9 cellular contexts compared by ENCODE assay signal in genomic region chr3:48157950-48158376, GRCh38. TPM values are rescaled to one million over a fixed set of nuclear protein-coding genes. Genes with fewer than 3 reads are reported as not detected.
DNase-seq lines count a peak whose midpoint lies in the region; ATAC-seq, FAIRE-seq and TF ChIP-seq lines count a peak whose summit lies in the region.
"Had no signal": no experiment of that assay in that cellular context is flagged by ENCODE, and none has a peak within 500 bp of the region (broad histone marks: within the 10 kb centered on the region; RNA-seq: fewer than 3 reads in every experiment).

No MANE protein-coding gene starts in this region.

- no peaks in the 10 kb centered on the region for H3K9me3 Mint-ChIP-seq in astrocyte (ENCODE audit: unreplicated experiment)
- H3K9me3 Mint-ChIP-seq: central memory CD8-positive, alpha-beta T cell had no signal

- intact Hi-C loops in spleen (cut with DNase I; ENCODE audit: low total_unique reads) = loop anchor here (10.0 kb wide), 1 partner anchor 153 kb away; no protein-coding TSS in a partner anchor

- H3K27ac ChIP-seq in astrocyte (ENCODE audit: low read depth, low read length) (no peak overlapping the region), spleen (no peak overlapping the region)

- peaks cover 6% of the 10 kb centered on the region for H3K4me1 Mint-ChIP-seq in astrocyte (ENCODE audit: low read depth, unreplicated experiment)
- H3K4me1 Mint-ChIP-seq: central memory CD8-positive, alpha-beta T cell had no signal

- no peak overlapping the region for H3K4me3 Mint-ChIP-seq in astrocyte (ENCODE audit: unreplicated experiment)
- H3K4me3 Mint-ChIP-seq: central memory CD8-positive, alpha-beta T cell had no signal

- TF ChIP-seq CTCF in astrocyte (IDR thresholded peaks at IDR 0.05; ENCODE audit: insufficient read depth, low read depth, low read length) (peak; percentile 69), spleen (IDR thresholded peaks at IDR 0.05 in 8 of 11, conservative IDR thresholded peaks at IDR 0.05 in 3 of 11) (peak in 9 of 11 experiments; percentile 11 to 67 (median 63))

- H4K20me1 ChIP-seq in astrocyte (ENCODE audit: insufficient read depth, low read length) = no peaks in the 10 kb centered on the region

- H3K4me3 ChIP-seq in astrocyte (ENCODE audit: insufficient read depth, low read depth, low read length) (no peak overlapping the region), spleen (no peak overlapping the region)

- H3K36me3 ChIP-seq in astrocyte (ENCODE audit: insufficient read depth, low read length) = peaks cover 15% of the 10 kb centered on the region
- peaks cover 0 to 47% (median 3%) of the 10 kb centered on the region in 6 donors for H3K36me3 ChIP-seq in spleen

- ATAC-seq in SK-N-SH treated with all-trans-retinoic acid at 6 μM for 48 hours (peak; percentile 64), GM21526 (IDR thresholded peaks at IDR 0.05; ENCODE audit: low FRiP score, unreplicated experiment) (no peak), GM18870 (IDR thresholded peaks at IDR 0.05; ENCODE audit: unreplicated experiment) (no peak)

- no peak overlapping the region for H2AFZ ChIP-seq in astrocyte (ENCODE audit: low read depth, low read length)

- no peak overlapping the region for H3K9ac ChIP-seq in astrocyte (ENCODE audit: low read length)

- H3K36me3 Mint-ChIP-seq in astrocyte (ENCODE audit: low read depth, unreplicated experiment) = peaks cover 8% of the 10 kb centered on the region

- no peak for TF ChIP-seq POLR2A in spleen (IDR thresholded peaks at IDR 0.05)

- no peak overlapping the region for H3K4me2 ChIP-seq in astrocyte (ENCODE audit: low read length)

- peaks cover 14% of the 10 kb centered on the region for H3K4me1 ChIP-seq in astrocyte (ENCODE audit: insufficient read depth, low read length)
- H3K4me1 ChIP-seq in spleen = no peaks in the 10 kb centered on the region

- DNase-seq in SIG-M5 treated with dmso at 0.1 percent for 504 hours (lab: John Stamatoyannopoulos, UW; ENCODE audit: unreplicated experiment) (peak; percentile 35), SIG-M5 (lab: John Stamatoyannopoulos, UW) (no peak), astrocyte (ENCODE audit: low read depth) (peak; percentile 28), iPS DF 4.7 (ENCODE audit: extremely low read depth, low spot score) (peak; percentile 56), spleen (peak; percentile 78)

- WGBS in spleen, 5 donors = 55 to 77% (median 62%) methylated on average over 5 of the region's 5 CpGs

- no peaks in the 10 kb centered on the region for H3K9me3 ChIP-seq in astrocyte (ENCODE audit: insufficient read depth, low read depth, low read length)
- no peaks in the 10 kb centered on the region for H3K9me3 ChIP-seq in spleen

- FAIRE-seq in astrocyte (lab: Jason Lieb, UNC) = no peak

- H3K79me2 ChIP-seq in astrocyte (ENCODE audit: insufficient read depth, low read length) = no peaks in the 10 kb centered on the region

- H3K27me3 Mint-ChIP-seq in astrocyte (ENCODE audit: low read depth, unreplicated experiment) = no peaks in the 10 kb centered on the region
- H3K27me3 Mint-ChIP-seq: central memory CD8-positive, alpha-beta T cell had no signal

- H3K27me3 ChIP-seq in astrocyte (ENCODE audit: insufficient read depth, low read length) (no peaks in the 10 kb centered on the region), spleen (replicated peaks in 1 of 7) (no peaks in the 10 kb centered on the region)

- no peak overlapping the region for H3K27ac Mint-ChIP-seq in astrocyte (ENCODE audit: unreplicated experiment)

TF ChIP-seq in SK-N-SH treated with all-trans-retinoic acid at 6 μM for 48 hours, 23 proteins besides CTCF, POLR2A, EP300 and RAD21:
- TF ChIP-seq TOX (CRISPR knock-in tag; IDR thresholded peaks at IDR 0.05; ENCODE audit: borderline replicate concordance) (no peak), RARB (CRISPR knock-in tag; IDR thresholded peaks at IDR 0.05) (no peak), POU6F1 (CRISPR knock-in tag; IDR thresholded peaks at IDR 0.05; ENCODE audit: borderline replicate concordance, low read depth) (no peak), BACH2 (CRISPR knock-in tag; IDR thresholded peaks at IDR 0.05; ENCODE audit: borderline replicate concordance) (no peak), ZC3H10 (CRISPR knock-in tag; IDR thresholded peaks at IDR 0.05) (no peak), ZNF8 (CRISPR knock-in tag; IDR thresholded peaks at IDR 0.05) (no peak), ZFP30 (CRISPR knock-in tag; IDR thresholded peaks at IDR 0.05) (no peak), ISL1 (CRISPR knock-in tag; IDR thresholded peaks at IDR 0.05) (no peak), CSDC2 (CRISPR knock-in tag; IDR thresholded peaks at IDR 0.05) (no peak), ARNTL (CRISPR knock-in tag; IDR thresholded peaks at IDR 0.05; ENCODE audit: borderline replicate concordance, low read depth) (no peak), GLIS3 (CRISPR knock-in tag; IDR thresholded peaks at IDR 0.05) (no peak), TCF4 (CRISPR knock-in tag; IDR thresholded peaks at IDR 0.05; ENCODE audit: borderline replicate concordance) (no peak), ESRRG (CRISPR knock-in tag; IDR thresholded peaks at IDR 0.05) (no peak), ZNF70 (CRISPR knock-in tag; IDR thresholded peaks at IDR 0.05) (no peak)
- TF ChIP-seq, protein P1, sequence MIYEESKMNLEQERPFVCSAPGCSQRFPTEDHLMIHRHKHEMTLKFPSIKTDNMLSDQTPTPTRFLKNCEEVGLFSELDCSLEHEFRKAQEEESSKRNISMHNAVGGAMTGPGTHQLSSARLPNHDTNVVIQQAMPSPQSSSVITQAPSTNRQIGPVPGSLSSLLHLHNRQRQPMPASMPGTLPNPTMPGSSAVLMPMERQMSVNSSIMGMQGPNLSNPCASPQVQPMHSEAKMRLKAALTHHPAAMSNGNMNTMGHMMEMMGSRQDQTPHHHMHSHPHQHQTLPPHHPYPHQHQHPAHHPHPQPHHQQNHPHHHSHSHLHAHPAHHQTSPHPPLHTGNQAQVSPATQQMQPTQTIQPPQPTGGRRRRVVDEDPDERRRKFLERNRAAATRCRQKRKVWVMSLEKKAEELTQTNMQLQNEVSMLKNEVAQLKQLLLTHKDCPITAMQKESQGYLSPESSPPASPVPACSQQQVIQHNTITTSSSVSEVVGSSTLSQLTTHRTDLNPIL (CRISPR knock-in tag; IDR thresholded peaks at IDR 0.05; ENCODE audit: low read depth) = no peak
- TF ChIP-seq, protein P2, sequence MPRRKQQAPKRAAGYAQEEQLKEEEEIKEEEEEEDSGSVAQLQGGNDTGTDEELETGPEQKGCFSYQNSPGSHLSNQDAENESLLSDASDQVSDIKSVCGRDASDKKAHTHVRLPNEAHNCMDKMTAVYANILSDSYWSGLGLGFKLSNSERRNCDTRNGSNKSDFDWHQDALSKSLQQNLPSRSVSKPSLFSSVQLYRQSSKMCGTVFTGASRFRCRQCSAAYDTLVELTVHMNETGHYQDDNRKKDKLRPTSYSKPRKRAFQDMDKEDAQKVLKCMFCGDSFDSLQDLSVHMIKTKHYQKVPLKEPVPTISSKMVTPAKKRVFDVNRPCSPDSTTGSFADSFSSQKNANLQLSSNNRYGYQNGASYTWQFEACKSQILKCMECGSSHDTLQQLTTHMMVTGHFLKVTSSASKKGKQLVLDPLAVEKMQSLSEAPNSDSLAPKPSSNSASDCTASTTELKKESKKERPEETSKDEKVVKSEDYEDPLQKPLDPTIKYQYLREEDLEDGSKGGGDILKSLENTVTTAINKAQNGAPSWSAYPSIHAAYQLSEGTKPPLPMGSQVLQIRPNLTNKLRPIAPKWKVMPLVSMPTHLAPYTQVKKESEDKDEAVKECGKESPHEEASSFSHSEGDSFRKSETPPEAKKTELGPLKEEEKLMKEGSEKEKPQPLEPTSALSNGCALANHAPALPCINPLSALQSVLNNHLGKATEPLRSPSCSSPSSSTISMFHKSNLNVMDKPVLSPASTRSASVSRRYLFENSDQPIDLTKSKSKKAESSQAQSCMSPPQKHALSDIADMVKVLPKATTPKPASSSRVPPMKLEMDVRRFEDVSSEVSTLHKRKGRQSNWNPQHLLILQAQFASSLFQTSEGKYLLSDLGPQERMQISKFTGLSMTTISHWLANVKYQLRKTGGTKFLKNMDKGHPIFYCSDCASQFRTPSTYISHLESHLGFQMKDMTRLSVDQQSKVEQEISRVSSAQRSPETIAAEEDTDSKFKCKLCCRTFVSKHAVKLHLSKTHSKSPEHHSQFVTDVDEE (CRISPR knock-in tag; IDR thresholded peaks at IDR 0.05) = no peak
- TF ChIP-seq, protein P3, sequence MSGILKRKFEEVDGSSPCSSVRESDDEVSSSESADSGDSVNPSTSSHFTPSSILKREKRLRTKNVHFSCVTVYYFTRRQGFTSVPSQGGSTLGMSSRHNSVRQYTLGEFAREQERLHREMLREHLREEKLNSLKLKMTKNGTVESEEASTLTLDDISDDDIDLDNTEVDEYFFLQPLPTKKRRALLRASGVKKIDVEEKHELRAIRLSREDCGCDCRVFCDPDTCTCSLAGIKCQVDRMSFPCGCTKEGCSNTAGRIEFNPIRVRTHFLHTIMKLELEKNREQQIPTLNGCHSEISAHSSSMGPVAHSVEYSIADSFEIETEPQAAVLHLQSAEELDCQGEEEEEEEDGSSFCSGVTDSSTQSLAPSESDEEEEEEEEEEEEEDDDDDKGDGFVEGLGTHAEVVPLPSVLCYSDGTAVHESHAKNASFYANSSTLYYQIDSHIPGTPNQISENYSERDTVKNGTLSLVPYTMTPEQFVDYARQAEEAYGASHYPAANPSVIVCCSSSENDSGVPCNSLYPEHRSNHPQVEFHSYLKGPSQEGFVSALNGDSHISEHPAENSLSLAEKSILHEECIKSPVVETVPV (CRISPR knock-in tag; IDR thresholded peaks at IDR 0.05) = no peak
TF ChIP-seq in SK-N-SH treated with all-trans-retinoic acid at 6 μM for 48 hours: peak in this region for 0.

RNA-seq across cellular contexts. Expression of gene CDC25A, which starts 30.3 kb away (rescaled TPM):
- total RNA-seq in astrocyte = 4.6 and 5.1 TPM in 2 replicates
- total RNA-seq in spleen = 1 to 10 TPM; 1.7 to 8.1 (median 3.6) TPM
- 1 to 10 TPM in 2 of 3 donors, under 1 TPM in 1; 0.65 to 2.3 (median 1.8) TPM for polyA plus RNA-seq in spleen
